In the genomic region with DNA sequence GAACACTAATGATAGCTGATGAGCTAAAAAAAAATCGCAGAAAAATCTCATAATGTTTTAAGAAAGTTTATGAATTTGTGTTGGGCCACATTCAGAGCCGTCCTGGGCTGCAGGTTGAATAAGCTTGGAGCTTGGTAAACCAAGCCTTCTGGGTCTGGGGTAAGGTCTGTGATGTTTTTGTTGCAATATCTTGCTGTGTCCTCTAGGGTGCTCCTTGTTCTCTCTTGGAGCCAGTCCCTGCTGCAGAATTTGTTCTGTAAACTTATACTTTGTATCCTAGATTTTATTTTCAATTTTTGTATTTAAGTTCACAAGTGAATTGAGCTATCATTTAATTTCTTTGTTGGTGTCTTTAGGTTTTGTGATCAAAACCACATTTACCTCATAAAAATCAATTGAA, we compare ENCODE assay signal across 10 cellular contexts.
DNase-seq lines count a peak whose midpoint lies in the region; ATAC-seq and TF ChIP-seq lines count a peak whose summit lies in the region.
"Had no signal": no experiment of that assay in that cellular context is flagged by ENCODE, and none has a peak within 500 bp of the region (broad histone marks: within the 10 kb centered on the region; RNA-seq: fewer than 3 reads in every experiment).

No MANE protein-coding gene starts in this region.

- no peaks in the 10 kb centered on the region for H3K79me2 ChIP-seq in osteoblast (ENCODE audit: insufficient read depth, low read length)

- ATAC-seq in HG03159 (IDR thresholded peaks at IDR 0.05; ENCODE audit: unreplicated experiment) (peak; percentile 96), HG03135 (IDR thresholded peaks at IDR 0.05; ENCODE audit: unreplicated experiment) (no peak)

- no peaks in the 10 kb centered on the region for H3K9me3 ChIP-seq in osteoblast (ENCODE audit: low read depth, low read length)

- H2AFZ ChIP-seq in osteoblast (ENCODE audit: low read length), result no peak overlapping the region

- no peak overlapping the region for H3K27ac ChIP-seq in osteoblast (ENCODE audit: low read depth, low read length)

- peak; percentile 66 for TF ChIP-seq CTCF in osteoblast (IDR thresholded peaks at IDR 0.05; ENCODE audit: extremely low read depth, low read depth, low read length)

- no peaks in the 10 kb centered on the region for H3K4me1 ChIP-seq in osteoblast (ENCODE audit: insufficient read depth, low read length)

- H3K27me3 ChIP-seq in osteoblast (ENCODE audit: insufficient read depth, low read length), result no peaks in the 10 kb centered on the region

- no peaks in the 10 kb centered on the region for H3K36me3 ChIP-seq in osteoblast (ENCODE audit: insufficient read depth, low read length)

- H3K4me2 ChIP-seq in osteoblast (ENCODE audit: insufficient read depth, low read length), result no peak overlapping the region

- peak; percentile 4 for DNase-seq in NCI-H2171 treated with DMSO at 0.1 percent for 48 hours (lab: John Stamatoyannopoulos, UW)
- DNase-seq in NCI-H2171 (lab: John Stamatoyannopoulos, UW), result no peak
- peak; percentile 44 for DNase-seq in amniotic epithelial cell (ENCODE audit: low read depth)
- peak; percentile 48 for DNase-seq in osteoblast (ENCODE audit: insufficient read length, low spot score, missing footprints)
- no peak for DNase-seq in SW480 (ENCODE audit: low spot score)
- no peak for DNase-seq in inferior parietal cortex (ENCODE audit: extremely low spot score)
- DNase-seq: C1 segment of cervical spinal cord had no signal

- no peak overlapping the region for H3K4me3 ChIP-seq in osteoblast (ENCODE audit: insufficient read depth, low read length)
- H3K4me3 ChIP-seq: lung had no signal

- H4K20me1 ChIP-seq in osteoblast (ENCODE audit: insufficient read depth, low read length), result no peaks in the 10 kb centered on the region

Comparison
In these comparisons a context has a peak if more than half of its experiments do, and no peak if none do; other contexts are left out.
1. DNase-seq: peak in NCI-H2171 treated with DMSO at 0.1 percent for 48 hours (single experiment), amniotic epithelial cell (single experiment) and osteoblast (single experiment); none in NCI-H2171 (single experiment), SW480 (single experiment) and inferior parietal cortex (single experiment).